ENCODE assay signal across 8 cellular contexts in genomic region chr9:136439550-136440408, GRCh38. TPM values are rescaled to one million over a fixed set of nuclear protein-coding genes. Genes with fewer than 3 reads are reported as not detected.
DNase-seq lines count a peak whose midpoint lies in the region; ATAC-seq, FAIRE-seq and TF ChIP-seq lines count a peak whose summit lies in the region.

A gene with protein sequence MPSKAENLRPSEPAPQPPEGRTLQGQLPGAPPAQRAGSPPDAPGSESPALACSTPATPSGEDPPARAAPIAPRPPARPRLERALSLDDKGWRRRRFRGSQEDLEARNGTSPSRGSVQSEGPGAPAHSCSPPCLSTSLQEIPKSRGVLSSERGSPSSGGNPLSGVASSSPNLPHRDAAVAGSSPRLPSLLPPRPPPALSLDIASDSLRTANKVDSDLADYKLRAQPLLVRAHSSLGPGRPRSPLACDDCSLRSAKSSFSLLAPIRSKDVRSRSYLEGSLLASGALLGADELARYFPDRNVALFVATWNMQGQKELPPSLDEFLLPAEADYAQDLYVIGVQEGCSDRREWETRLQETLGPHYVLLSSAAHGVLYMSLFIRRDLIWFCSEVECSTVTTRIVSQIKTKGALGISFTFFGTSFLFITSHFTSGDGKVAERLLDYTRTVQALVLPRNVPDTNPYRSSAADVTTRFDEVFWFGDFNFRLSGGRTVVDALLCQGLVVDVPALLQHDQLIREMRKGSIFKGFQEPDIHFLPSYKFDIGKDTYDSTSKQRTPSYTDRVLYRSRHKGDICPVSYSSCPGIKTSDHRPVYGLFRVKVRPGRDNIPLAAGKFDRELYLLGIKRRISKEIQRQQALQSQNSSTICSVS (minus strand): TSS chr9:136439845. CDS start chr9:136439419, 426 bp downstream.

- H3K27me3 Mint-ChIP-seq in activated naive CD4-positive, alpha-beta T cell treated with anti-CD3 and anti-CD28 coated beads, Interleukin-2, amount 10 ng/mL, durations not matched to agents 7 days and 5 days: no peaks in the 10 kb centered on the region

- peak within 1 kb of the TSS; percentile 83 for H3K27ac Mint-ChIP-seq in activated naive CD4-positive, alpha-beta T cell treated with anti-CD3 and anti-CD28 coated beads, Interleukin-2, amount 10 ng/mL, durations not matched to agents 7 days and 5 days

- no peak for TF ChIP-seq POLR2A in ovary (IDR thresholded peaks at IDR 0.05)
- TF ChIP-seq POLR2A in thyroid gland (IDR thresholded peaks at IDR 0.05): peak in 1 of 2 donors; percentile 35

- H3K36me3 Mint-ChIP-seq in activated naive CD4-positive, alpha-beta T cell treated with anti-CD3 and anti-CD28 coated beads, Interleukin-2, amount 10 ng/mL, durations not matched to agents 7 days and 5 days: peaks cover 35% of the 10 kb centered on the region

- CTCF ChIA-PET in activated naive CD4-positive, alpha-beta T cell treated with anti-CD3 and anti-CD28 coated beads, Interleukin-2, amount 10 ng/mL, durations not matched to agents 7 days and 5 days (lab: Charles Lee): interaction anchor here (0.7 kb wide), 1 partner anchor 15 kb away, joined by 3 read pairs; no protein-coding TSS in a partner anchor

- H3K9me3 ChIP-seq in SJSA1 (replicated peaks) (no peaks in the 10 kb centered on the region), ovary (no peaks in the 10 kb centered on the region), thyroid gland (no peaks in the 10 kb centered on the region)

- H3K27me3 ChIP-seq in SJSA1 (replicated peaks): no peaks in the 10 kb centered on the region
- H3K27me3 ChIP-seq in ovary: no peaks in the 10 kb centered on the region
- H3K27me3 ChIP-seq in thyroid gland: no peaks in the 10 kb centered on the region

- no peak for TF ChIP-seq EP300 in ovary (IDR thresholded peaks at IDR 0.05)

- 7 to 27% (median 13%) methylated on average over 22 to 79 of the region's 79 CpGs for WGBS in ovary, 3 donors
- WGBS in thyroid gland, 2 donors: 25 to 41% methylated on average over 19 to 22 of the region's 79 CpGs

- FAIRE-seq in HTR-8/SVneo (lab: Jason Lieb, UNC): peak; percentile 9

- intact Hi-C loops in ovary (cut with DNase I): no loop called here
- intact Hi-C loops in thyroid gland (cut with DNase I): loop anchor here (5.0 kb wide), 1 partner anchor 37 kb away; the partner anchor contains the start of gene SNAPC4

- H3K9me3 Mint-ChIP-seq in activated naive CD4-positive, alpha-beta T cell treated with anti-CD3 and anti-CD28 coated beads, Interleukin-2, amount 10 ng/mL, durations not matched to agents 7 days and 5 days: no peaks in the 10 kb centered on the region

- TF ChIP-seq CTCF in ovary (IDR thresholded peaks at IDR 0.05): peak; percentile 19 to 78 (median 70)
- TF ChIP-seq CTCF in thyroid gland (IDR thresholded peaks at IDR 0.05): peak in 5 of 6 experiments; percentile 31 to 97 (median 77)

- H3K4me3 ChIP-seq in SJSA1: peak within 1 kb of the TSS; percentile 98
- peak within 1 kb of the TSS; percentile 89 for H3K4me3 ChIP-seq in ovary
- peak within 1 kb of the TSS; percentile 48 to 92 (median 61) for H3K4me3 ChIP-seq in thyroid gland (replicated peaks in 1 of 3)

- ATAC-seq in GM19455 (IDR thresholded peaks at IDR 0.05; ENCODE audit: unreplicated experiment): peak; percentile 72

- H3K36me3 ChIP-seq in SJSA1 (peaks cover 89% of the 10 kb centered on the region), ovary (no peaks in the 10 kb centered on the region), thyroid gland (peaks cover 15 to 33% of the 10 kb centered on the region in 2 donors)

- peak within 1 kb of the TSS; percentile 87 for H3K4me3 Mint-ChIP-seq in activated naive CD4-positive, alpha-beta T cell treated with anti-CD3 and anti-CD28 coated beads, Interleukin-2, amount 10 ng/mL, durations not matched to agents 7 days and 5 days

- H3K27ac ChIP-seq in SJSA1 (peak within 1 kb of the TSS; percentile 71), ovary (peak within 1 kb of the TSS; percentile 7 to 58), thyroid gland (peak within 1 kb of the TSS in 1 of 3 donors; percentile 58)

- peaks cover 24% of the 10 kb centered on the region for H3K4me1 Mint-ChIP-seq in activated naive CD4-positive, alpha-beta T cell treated with anti-CD3 and anti-CD28 coated beads, Interleukin-2, amount 10 ng/mL, durations not matched to agents 7 days and 5 days

- DNase-seq in COLO829 (ENCODE audit: low spot score) (peak; percentile 80), HTR-8/SVneo (ENCODE audit: insufficient read length, low spot score) (peak; percentile 80), SJSA1 (ENCODE audit: low read depth in 1 of 2, low spot score in 2 of 2) (peak; percentile 55 to 63), glomerular visceral epithelial cell (ENCODE audit: extremely low spot score) (peak; percentile 78), ovary (peak; percentile 63 to 88 (median 81)), thyroid gland (peak; percentile 68 to 73)
- DNase-seq in activated naive CD4-positive, alpha-beta T cell treated with anti-CD3 and anti-CD28 coated beads, Interleukin-2, amount 10 ng/mL, durations not matched to agents 7 days and 5 days: peak; percentile 82

- H3K4me1 ChIP-seq in SJSA1 (replicated peaks) (peaks cover 28% of the 10 kb centered on the region), ovary (ENCODE audit: insufficient read depth) (peaks cover 13% of the 10 kb centered on the region), thyroid gland (peaks cover 17 to 25% of the 10 kb centered on the region in 2 donors)

RNA-seq across cellular contexts. Expression of the gene that starts here (rescaled TPM):
- total RNA-seq in SJSA1 (2014; rRNA removed; shearing (Covaris generic)): 10.0 and 11.7 TPM in 2 replicates
- total RNA-seq in ovary: 10 to 100 TPM; 11.0 to 18.5 (median 15.4) TPM
- 1 to 10 TPM; 3.4 to 9.7 TPM for polyA plus RNA-seq in ovary
- total RNA-seq in thyroid gland: 10 to 100 TPM; 10.2 to 21.3 (median 13.4) TPM
